Comparison of ENCODE assay signal across 20 cellular contexts in genomic region chr17:34913001-34913400, GRCh38. TPM values are rescaled to one million over a fixed set of nuclear protein-coding genes. Genes with fewer than 3 reads are reported as not detected.
DNase-seq lines count a peak whose midpoint lies in the region; ATAC-seq and TF ChIP-seq lines count a peak whose summit lies in the region.
"Had no signal": no experiment of that assay in that cellular context is flagged by ENCODE, and none has a peak within 500 bp of the region (broad histone marks: within the 10 kb centered on the region; RNA-seq: fewer than 3 reads in every experiment).

No MANE protein-coding gene starts in this region.

- no peak overlapping the region for H4K5ac ChIP-seq in H9 (ENCODE audit: insufficient read length, low read depth, low read length)

- H3K36me3 Mint-ChIP-seq in H9 (ENCODE audit: insufficient read depth in 1 of 3, low read depth in 3 of 3): no peaks in the 10 kb centered on the region
- no peaks in the 10 kb centered on the region for H3K36me3 Mint-ChIP-seq in stimulated activated naive B cell treated with anti-CD40 and anti-IgM and Interleukin-4, amounts not matched to agents 10 μg/mL and 1 μg/mL and 100 μg/mL, for 72 hours

- no peak overlapping the region for H3T11ph ChIP-seq in H9 (ENCODE audit: low read length)

- H4K20me1 ChIP-seq in H9 (ENCODE audit: control insufficient read depth, insufficient read depth, insufficient read length) (no peaks in the 10 kb centered on the region), OCI-LY7 (ENCODE audit: insufficient read depth, low read length) (no peaks in the 10 kb centered on the region)

- H3K27me3 Mint-ChIP-seq in H9 (ENCODE audit: low read depth): peaks cover 5% of the 10 kb centered on the region
- peaks cover 8 to 33% of the 10 kb centered on the region in 2 donors for H3K27me3 Mint-ChIP-seq in stimulated activated naive B cell treated with anti-CD40 and anti-IgM and Interleukin-4, amounts not matched to agents 10 μg/mL and 1 μg/mL and 100 μg/mL, for 72 hours
- H3K27me3 Mint-ChIP-seq: B cell had no signal

- no peak overlapping the region for H3K9ac ChIP-seq in H9 (ENCODE audit: extremely low read depth, insufficient read length, low read length)
- H3K9ac ChIP-seq in neuronal stem cell (ENCODE audit: low read depth, low read length, poor library complexity): no peak overlapping the region
- H3K9ac ChIP-seq: KMS-11 had no signal

- H3K4me3 Mint-ChIP-seq in H9: no peak overlapping the region
- no peak overlapping the region for H3K4me3 Mint-ChIP-seq in stimulated activated naive B cell treated with anti-CD40 and anti-IgM and Interleukin-4, amounts not matched to agents 10 μg/mL and 1 μg/mL and 100 μg/mL, for 72 hours
- H3K4me3 Mint-ChIP-seq: B cell had no signal

- DNase-seq in H9 (peak; percentile 55), OCI-LY7 (ENCODE audit: low spot score) (no peak), iPS DF 19.7 (ENCODE audit: low read depth, low spot score) (peak; percentile 23), neuronal stem cell (ENCODE audit: low spot score) (no peak), NCI-H226 (no peak), NCI-H2171 (lab: John Stamatoyannopoulos, UW) (no peak)
- no peak for DNase-seq in stimulated activated naive B cell treated with anti-CD40 and anti-IgM and Interleukin-4, amounts not matched to agents 10 μg/mL and 1 μg/mL and 100 μg/mL, for 72 hours
- DNase-seq: DMS53, GF-D8, NCI-H1105, NCI-H146, NCI-H2029 treated with DMSO at 0.1 percent for 48 hours, NCI-H524 treated with DMSO at 0.1 percent for 48 hours, PC-3, Right ventricle myocardium superior, SW 1271 had no signal

- H2BK120ac ChIP-seq in H9 (ENCODE audit: low read depth, low read length, poor library complexity, severe bottlenecking) (no peak overlapping the region), neuronal stem cell (ENCODE audit: low read depth, low read length) (no peak overlapping the region)

- no CpG with 5 or more reads among the region's 1 CpG for WGBS in H9 (ENCODE audit: extremely low coverage, insufficient read length, low lambda C conversion rate)
- WGBS in neuronal stem cell (ENCODE audit: extremely low coverage in 2 of 2, insufficient read length in 2 of 2, insufficient replicate concordance in 1 of 2), 2 donors: no CpG with 5 or more reads among the region's 1 CpG

- no peaks in the 10 kb centered on the region for H3K36me3 ChIP-seq in OCI-LY7 (ENCODE audit: insufficient read depth, low read length)
- no peaks in the 10 kb centered on the region for H3K36me3 ChIP-seq in neuronal stem cell (replicated peaks in 1 of 2; ENCODE audit: control insufficient read depth in 2 of 2, insufficient read depth in 2 of 2, low read length in 2 of 2)

- H4K8ac ChIP-seq in H9 (replicated peaks; ENCODE audit: insufficient read length, low read depth, low read length): no peak overlapping the region
- no peak overlapping the region for H4K8ac ChIP-seq in neuronal stem cell (ENCODE audit: low read depth, low read length)

- intact Hi-C loops in OCI-LY7 (cut with micrococcal nuclease; ENCODE audit: unreplicated experiment): no loop called here

- H2AK5ac ChIP-seq in H9 (ENCODE audit: insufficient read length, low read length) (no peak overlapping the region), neuronal stem cell (ENCODE audit: low read depth, low read length) (no peak overlapping the region)

- no peak for TF ChIP-seq CTCF in H9 (conservative IDR thresholded peaks at IDR 0.05)
- no peak for TF ChIP-seq CTCF in OCI-LY7 (conservative IDR thresholded peaks at IDR 0.05; ENCODE audit: low read length)

- no peaks in the 10 kb centered on the region for H3K23me2 ChIP-seq in H9 (ENCODE audit: insufficient read length, low read depth, low read length, poor library complexity, severe bottlenecking)

- H3K23ac ChIP-seq in H9 (ENCODE audit: insufficient read length, low read depth, low read length) (no peak overlapping the region), neuronal stem cell (ENCODE audit: low read depth, low read length, poor library complexity) (no peak overlapping the region)

- H3K27ac Mint-ChIP-seq in H9: peak overlapping the region in 2 of 3 experiments; percentile 57 to 78; a peak in 2 of 7 replicates
- peak overlapping the region; percentile 42 for H3K27ac Mint-ChIP-seq in stimulated activated naive B cell treated with anti-CD40 and anti-IgM and Interleukin-4, amounts not matched to agents 10 μg/mL and 1 μg/mL and 100 μg/mL, for 72 hours
- H3K27ac Mint-ChIP-seq: B cell had no signal

- H3K9me3 ChIP-seq in H9 (ENCODE audit: control insufficient read depth, low read depth, low read length): no peaks in the 10 kb centered on the region
- no peaks in the 10 kb centered on the region for H3K9me3 ChIP-seq in OCI-LY7 (ENCODE audit: low read length)
- H3K9me3 ChIP-seq in neuronal stem cell (replicated peaks in 1 of 2; ENCODE audit: control insufficient read depth in 2 of 2, insufficient read depth in 1 of 2, low read depth in 1 of 2, low read length in 2 of 2): no peaks in the 10 kb centered on the region
- H3K9me3 ChIP-seq: A549 had no signal

- H3K4me1 ChIP-seq in H9 (ENCODE audit: insufficient read depth, low read length) (peaks cover 3% of the 10 kb centered on the region; the same call in 1 of the 2 replicates), OCI-LY7 (ENCODE audit: insufficient read depth, low read length, poor library complexity, severe bottlenecking) (peaks cover 10% of the 10 kb centered on the region), neuronal stem cell (ENCODE audit: control insufficient read depth in 2 of 2, insufficient read depth in 1 of 2, low read depth in 1 of 2, low read length in 2 of 2) (peaks cover 0 to 4% of the 10 kb centered on the region in 2 donors)
- H3K4me1 ChIP-seq: A549 had no signal

- H4K91ac ChIP-seq in H9 (ENCODE audit: insufficient read length, low read depth, low read length) (no peak overlapping the region), neuronal stem cell (ENCODE audit: low read depth, low read length, poor library complexity) (no peak overlapping the region)

- POLR2A ChIA-PET in OCI-LY7 (lab: Charles Lee): no interaction called here

- CTCF ChIA-PET in OCI-LY7 (lab: Charles Lee; ENCODE audit: unreplicated experiment): no interaction called here

- no peak overlapping the region for H3K14ac ChIP-seq in H9 (ENCODE audit: insufficient read depth, low read length)
- H3K14ac ChIP-seq in neuronal stem cell (ENCODE audit: low read length): no peak overlapping the region

- H2BK5ac ChIP-seq in H9 (ENCODE audit: insufficient read length, low read length): no peak overlapping the region
- no peak overlapping the region for H2BK5ac ChIP-seq in neuronal stem cell (ENCODE audit: low read length)

- H2BK12ac ChIP-seq in H9 (ENCODE audit: insufficient read length, low read depth, low read length) (no peak overlapping the region), neuronal stem cell (ENCODE audit: low read length) (no peak overlapping the region)

- H3K27ac ChIP-seq in H9 (ENCODE audit: insufficient read length, low read depth, low read length): no peak overlapping the region
- H3K27ac ChIP-seq in OCI-LY7 (ENCODE audit: low read depth, low read length, poor library complexity, severe bottlenecking): peak overlapping the region; percentile 2
- no peak overlapping the region for H3K27ac ChIP-seq in neuronal stem cell (replicated peaks; ENCODE audit: low read length)
- H3K27ac ChIP-seq: A549, KMS-11 had no signal

- H3K18ac ChIP-seq in H9 (ENCODE audit: insufficient read length, low read depth, low read length) (no peak overlapping the region), neuronal stem cell (ENCODE audit: low read length) (no peak overlapping the region)

- no peak overlapping the region for H2AFZ ChIP-seq in H9 (ENCODE audit: low read length)
- H2AFZ ChIP-seq in OCI-LY7 (ENCODE audit: low read length): no peak overlapping the region
- H2AFZ ChIP-seq in neuronal stem cell (ENCODE audit: low read length): no peak overlapping the region

- no peaks in the 10 kb centered on the region for H3K9me3 Mint-ChIP-seq in H9
- H3K9me3 Mint-ChIP-seq in stimulated activated naive B cell treated with anti-CD40 and anti-IgM and Interleukin-4, amounts not matched to agents 10 μg/mL and 1 μg/mL and 100 μg/mL, for 72 hours: no peaks in the 10 kb centered on the region

- no TSS peak for BruUV-seq in OCI-LY7 (replicated peaks; lab: Mats Ljungman, UMichigan)

- no peaks in the 10 kb centered on the region for H3K9me2 ChIP-seq in OCI-LY7 (ENCODE audit: insufficient read depth, low read length)

- peaks cover 8 to 19% of the 10 kb centered on the region in 2 experiments for H3K4me1 Mint-ChIP-seq in H9
- peaks cover 3 to 14% of the 10 kb centered on the region in 2 donors for H3K4me1 Mint-ChIP-seq in stimulated activated naive B cell treated with anti-CD40 and anti-IgM and Interleukin-4, amounts not matched to agents 10 μg/mL and 1 μg/mL and 100 μg/mL, for 72 hours

- H3K56ac ChIP-seq in H9 (ENCODE audit: insufficient read length, low read depth, low read length): no peak overlapping the region

- H3K27me3 ChIP-seq in H9 (ENCODE audit: insufficient read depth, low read length): no peaks in the 10 kb centered on the region
- H3K27me3 ChIP-seq in neuronal stem cell (ENCODE audit: control insufficient read depth in 3 of 3, insufficient read depth in 3 of 3, low read depth in 1 of 3, low read length in 3 of 3): no peaks in the 10 kb centered on the region

- no peak overlapping the region for H2BK20ac ChIP-seq in H9 (ENCODE audit: low read depth, low read length, poor library complexity, severe bottlenecking)

- no peak for ATAC-seq in stimulated activated naive B cell treated with anti-CD40 and anti-IgM and Interleukin-4, amounts not matched to agents 10 μg/mL and 1 μg/mL and 100 μg/mL, for 72 hours (replicated peaks)
- ATAC-seq: A549, HCT116, PC-3 had no signal

- H3K4me2 ChIP-seq in H9 (ENCODE audit: insufficient read depth, insufficient read length, low read length) (no peak overlapping the region), OCI-LY7 (ENCODE audit: low read length) (no peak overlapping the region), neuronal stem cell (ENCODE audit: insufficient read depth, low read length, poor library complexity, severe bottlenecking) (no peak overlapping the region)
- H3K4me2 ChIP-seq: A549, KMS-11 had no signal

- no peak overlapping the region for H3K4ac ChIP-seq in H9 (ENCODE audit: low read depth, low read length)
- H3K4ac ChIP-seq in neuronal stem cell (ENCODE audit: low read length): no peak overlapping the region

- no peaks in the 10 kb centered on the region for H3K79me1 ChIP-seq in H9 (ENCODE audit: insufficient read depth, low read depth, low read length, poor library complexity, severe bottlenecking)
- no peaks in the 10 kb centered on the region for H3K79me1 ChIP-seq in neuronal stem cell (ENCODE audit: low read depth, low read length)

- H3K79me2 ChIP-seq in H9 (ENCODE audit: insufficient read depth, low read length) (no peaks in the 10 kb centered on the region), OCI-LY7 (ENCODE audit: insufficient read depth, low read depth, low read length) (no peaks in the 10 kb centered on the region)

- H2BK15ac ChIP-seq in H9 (ENCODE audit: low read depth, low read length): no peak overlapping the region
- H2BK15ac ChIP-seq in neuronal stem cell (ENCODE audit: low read length): no peak overlapping the region

- no peak overlapping the region for H3K4me3 ChIP-seq in OCI-LY7 (ENCODE audit: low read depth, low read length, poor library complexity, severe bottlenecking)
- no peak overlapping the region for H3K4me3 ChIP-seq in neuronal stem cell (ENCODE audit: low read length in 2 of 2)
- H3K4me3 ChIP-seq: A549 had no signal

RNA-seq across cellular contexts. Expression of gene CCT6B, which starts 48.3 kb away (rescaled TPM):
- total RNA-seq in H9 (2021): 1.4 and 1.7 TPM in 2 replicates
- total RNA-seq in OCI-LY7 (2014; rRNA removed; shearing (Covaris generic)): 0.10 and 1.9 TPM in 2 replicates
- 2.6 and 4.4 TPM in 2 replicates for total RNA-seq in OCI-LY7 (2022)
- 3.0 TPM for polyA plus RNA-seq in neuronal stem cell (2013, experiment 1 of 2)
- 2.5 TPM for polyA plus RNA-seq in neuronal stem cell (2013, experiment 2 of 2)

RNA-seq across cellular contexts. Expression of gene ZNF830, which starts 48.3 kb away (rescaled TPM):
- total RNA-seq in H9 (2021) (18.9 and 19.2 TPM in 2 replicates), OCI-LY7 (2022) (23.0 and 25.5 TPM in 2 replicates)
- 25.0 and 41.9 TPM in 2 replicates for total RNA-seq in OCI-LY7 (2014; rRNA removed; shearing (Covaris generic))
- polyA plus RNA-seq in neuronal stem cell (2013, experiment 1 of 2): 12.3 TPM
- 13.6 TPM for polyA plus RNA-seq in neuronal stem cell (2013, experiment 2 of 2)

Comparison
In these comparisons a context has a peak if more than half of its experiments do, and no peak if none do; other contexts are left out.
1. DNase-seq: peak in H9 (single experiment) and iPS DF 19.7 (single experiment); none in OCI-LY7 (single experiment), stimulated activated naive B cell treated with anti-CD40 and anti-IgM and Interleukin-4, amounts not matched to agents 10 μg/mL and 1 μg/mL and 100 μg/mL, for 72 hours (single experiment), neuronal stem cell (single experiment), NCI-H226 (single experiment) and NCI-H2171 (single experiment).